Comparison of ENCODE assay signal across 8 cellular contexts in the genomic region with DNA sequence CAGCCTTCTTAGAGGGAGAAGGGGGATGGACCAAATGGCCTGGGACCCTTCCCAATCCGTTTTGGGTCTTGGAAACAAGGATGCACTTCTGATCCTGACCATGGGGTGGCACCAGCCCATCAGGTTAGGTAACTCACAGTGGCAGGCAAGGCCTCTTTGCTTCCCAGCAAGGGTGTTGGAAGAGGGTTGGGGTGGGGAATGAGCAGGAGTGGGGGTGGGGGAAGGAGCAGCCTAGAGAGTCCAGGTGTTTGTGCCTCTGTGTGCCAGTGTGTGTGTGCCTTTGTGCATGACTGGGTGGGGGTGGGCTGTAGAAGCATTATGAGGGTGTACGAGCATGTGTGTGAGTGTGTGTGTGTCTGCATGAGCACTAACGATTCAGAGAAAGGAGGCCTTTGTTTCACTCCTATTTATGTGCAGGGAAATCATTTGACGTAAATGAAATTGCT.
A peak's percentile ranks its signal among the peaks of the same experiment; 100 is the strongest.
DNase-seq lines count a peak whose midpoint lies in the region; ATAC-seq and TF ChIP-seq lines count a peak whose summit lies in the region.

No MANE protein-coding gene starts in this region.

- in situ Hi-C loops in G401 (cut with HindIII; ENCODE audit: low sequenced_read_pairs), result no loop called here

- H3K27ac ChIP-seq in dorsolateral prefrontal cortex, result no peak overlapping the region

- H3K4me3 ChIP-seq in dorsolateral prefrontal cortex, result no peak overlapping the region

- H3K27me3 ChIP-seq in dorsolateral prefrontal cortex, result peaks cover 0 to 22% (median 0%) of the 10 kb centered on the region in 45 donors

- intact Hi-C loops in dorsolateral prefrontal cortex (cut with DNase I), result loop anchor here (5.0 to 10.0 kb wide), 2 partner anchors 1277 to 1284 kb away; no protein-coding TSS in a partner anchor

- peak; percentile 17 to 69 (median 56) for TF ChIP-seq CTCF in dorsolateral prefrontal cortex (IDR thresholded peaks at IDR 0.05 in 54 of 56, conservative IDR thresholded peaks at IDR 0.05 in 2 of 56; ENCODE audit: low read depth in 1 of 56, partially characterized antibody in 56 of 56)

- peak; percentile 45 for DNase-seq in G401 (ENCODE audit: low spot score)
- DNase-seq in NCI-H526 (lab: John Stamatoyannopoulos, UW), result peak; percentile 96
- DNase-seq in dorsolateral prefrontal cortex, result peak; percentile 26 to 75 (median 60)
- DNase-seq in medulla oblongata (ENCODE audit: extremely low spot score), result peak; percentile 76
- no peak for DNase-seq in NCI-H226

- peak; percentile 50 for ATAC-seq in HG02870 (IDR thresholded peaks at IDR 0.05; ENCODE audit: unreplicated experiment)
- no peak for ATAC-seq in GM21737 (IDR thresholded peaks at IDR 0.05; ENCODE audit: unreplicated experiment)
- no peak for ATAC-seq in HG03159 (IDR thresholded peaks at IDR 0.05; ENCODE audit: unreplicated experiment)
